Comparison of ENCODE assay signal across 30 cellular contexts in genomic region chr14:76551906-76552305, GRCh38.
"Had no signal": no experiment of that assay in that cellular context is flagged by ENCODE, and none has a peak within 500 bp of the region (broad histone marks: within the 10 kb centered on the region; RNA-seq: fewer than 3 reads in every experiment).

No MANE protein-coding gene starts in this region.

- H3K4me1 Mint-ChIP-seq: activated naive CD8-positive, alpha-beta T cell treated with anti-CD3 and anti-CD28 coated beads for 36 hours; memory B cell; naive thymus-derived CD8-positive, alpha-beta T cell; stimulated activated effector memory CD8-positive, alpha-beta T cell treated with anti-CD3 and anti-CD28 coated beads, Interleukin-12 subunit alpha, Interleukin-12 subunit beta, amount 100 ng/mL, for 72 hours; stimulated activated naive CD8-positive, alpha-beta T cell treated with anti-CD3 and anti-CD28 coated beads, Interleukin-15, amount 100 ng/mL, for 72 hours had no signal

- H3K79me2 ChIP-seq: parathyroid adenoma had no signal

- H3K9ac ChIP-seq: parathyroid adenoma had no signal

- H3K36me3 Mint-ChIP-seq: activated naive CD8-positive, alpha-beta T cell treated with anti-CD3 and anti-CD28 coated beads for 36 hours; memory B cell; naive thymus-derived CD8-positive, alpha-beta T cell; stimulated activated effector memory CD8-positive, alpha-beta T cell treated with anti-CD3 and anti-CD28 coated beads, Interleukin-12 subunit alpha, Interleukin-12 subunit beta, amount 100 ng/mL, for 72 hours had no signal

- H3K27me3 ChIP-seq: adrenal gland, body of pancreas, cardiac muscle cell, colonic mucosa, sigmoid colon, upper lobe of left lung, vagina had no signal

- H3K27ac Mint-ChIP-seq: activated naive CD4-positive, alpha-beta T cell treated with anti-CD3 and anti-CD28 coated beads for 36 hours; activated naive CD8-positive, alpha-beta T cell treated with anti-CD3 and anti-CD28 coated beads for 36 hours; memory B cell; naive thymus-derived CD8-positive, alpha-beta T cell; stimulated activated effector memory CD8-positive, alpha-beta T cell treated with anti-CD3 and anti-CD28 coated beads, Interleukin-12 subunit alpha, Interleukin-12 subunit beta, amount 100 ng/mL, for 72 hours; stimulated activated naive CD8-positive, alpha-beta T cell treated with anti-CD3 and anti-CD28 coated beads, Interleukin-15, amount 100 ng/mL, for 72 hours had no signal

- H3K4me1 ChIP-seq: adrenal gland, body of pancreas, colonic mucosa, parathyroid adenoma, psoas muscle, sigmoid colon, upper lobe of left lung, vagina had no signal

- H2AFZ ChIP-seq: parathyroid adenoma had no signal

- H3K9me3 ChIP-seq: adrenal gland, body of pancreas, colonic mucosa, psoas muscle, sigmoid colon, upper lobe of left lung, vagina had no signal

- DNase-seq: activated CD4-positive, alpha-beta T cell treated with anti-CD3 and anti-CD28 coated beads for 4 hours; activated CD4-positive, alpha-beta T cell treated with anti-CD3 and anti-CD28 coated beads, Interleukin-2, amount 50 U/mL, for 4 hours; activated CD4-positive, CD25-positive, alpha-beta regulatory T cell; activated effector memory CD4-positive, alpha-beta T cell treated with Interleukin-2 at 50 U/mL for 16 hours; activated naive CD4-positive, alpha-beta T cell treated with anti-CD3 and anti-CD28 coated beads for 36 hours; activated naive CD8-positive, alpha-beta T cell treated with anti-CD3 and anti-CD28 coated beads for 36 hours; activated T-cell treated with anti-CD3 and anti-CD28 coated beads for 4 hours; adrenal gland; aorta; body of pancreas; cerebellar nuclear complex; colonic mucosa; effector CD8-positive, alpha-beta T cell; head of caudate nucleus; hippocampal formation; naive thymus-derived CD8-positive, alpha-beta T cell; occipital lobe; psoas muscle; sigmoid colon; small intestine; stimulated activated CD4-positive, alpha-beta T cell treated with anti-CD3 and anti-CD28 coated beads, Interleukin-4, amount 100 ng/mL, for 24 hours; stimulated activated naive CD8-positive, alpha-beta T cell treated with anti-CD3 and anti-CD28 coated beads, Interleukin-15, amount 100 ng/mL, for 72 hours; substantia nigra; upper lobe of left lung had no signal

- ATAC-seq: body of pancreas; naive thymus-derived CD8-positive, alpha-beta T cell; psoas muscle; stimulated activated effector memory CD8-positive, alpha-beta T cell treated with anti-CD3 and anti-CD28 coated beads, Interleukin-12 subunit alpha, Interleukin-12 subunit beta, amount 100 ng/mL, for 72 hours; stimulated activated naive CD8-positive, alpha-beta T cell treated with anti-CD3 and anti-CD28 coated beads, Interleukin-15, amount 100 ng/mL, for 72 hours had no signal

- H3K4me3 Mint-ChIP-seq: activated naive CD4-positive, alpha-beta T cell treated with anti-CD3 and anti-CD28 coated beads for 36 hours; activated naive CD8-positive, alpha-beta T cell treated with anti-CD3 and anti-CD28 coated beads for 36 hours; memory B cell; naive thymus-derived CD8-positive, alpha-beta T cell; neural crest cell; stimulated activated effector memory CD8-positive, alpha-beta T cell treated with anti-CD3 and anti-CD28 coated beads, Interleukin-12 subunit alpha, Interleukin-12 subunit beta, amount 100 ng/mL, for 72 hours; stimulated activated naive CD8-positive, alpha-beta T cell treated with anti-CD3 and anti-CD28 coated beads, Interleukin-15, amount 100 ng/mL, for 72 hours had no signal

- H3K27ac ChIP-seq: adrenal gland, body of pancreas, cardiac muscle cell, colonic mucosa, parathyroid adenoma, psoas muscle, sigmoid colon, upper lobe of left lung, vagina had no signal

- H3K4me3 ChIP-seq: adrenal gland, body of pancreas, cardiac muscle cell, colonic mucosa, psoas muscle, sigmoid colon, upper lobe of left lung, vagina had no signal

- H3K9me3 Mint-ChIP-seq: activated naive CD4-positive, alpha-beta T cell treated with anti-CD3 and anti-CD28 coated beads for 36 hours; activated naive CD8-positive, alpha-beta T cell treated with anti-CD3 and anti-CD28 coated beads for 36 hours; memory B cell; naive thymus-derived CD8-positive, alpha-beta T cell; neural crest cell; stimulated activated effector memory CD8-positive, alpha-beta T cell treated with anti-CD3 and anti-CD28 coated beads, Interleukin-12 subunit alpha, Interleukin-12 subunit beta, amount 100 ng/mL, for 72 hours; stimulated activated naive CD8-positive, alpha-beta T cell treated with anti-CD3 and anti-CD28 coated beads, Interleukin-15, amount 100 ng/mL, for 72 hours had no signal

- H3K36me3 ChIP-seq: adrenal gland, cardiac muscle cell, colonic mucosa, sigmoid colon, upper lobe of left lung, vagina had no signal
